23 cellular contexts compared by ENCODE assay signal in genomic region chr16:56349711-56350161, GRCh38.
"Had no signal": no experiment of that assay in that cellular context is flagged by ENCODE, and none has a peak within 500 bp of the region (broad histone marks: within the 10 kb centered on the region; RNA-seq: fewer than 3 reads in every experiment).

No MANE protein-coding gene starts in this region.

- H3K36me3 ChIP-seq: adrenal gland, esophagus squamous epithelium, heart left ventricle, left lung had no signal

- H3K4me3 ChIP-seq: adrenal gland, coronary artery, esophagus squamous epithelium, gastroesophageal sphincter, heart left ventricle, left lung, tibial artery had no signal

- DNase-seq: activated B cell treated with CpG ODN at 0.5 μM for 24 hours; activated CD4-positive, alpha-beta T cell treated with anti-CD3 and anti-CD28 coated beads for 36 hours; activated CD4-positive, alpha-beta T cell treated with anti-CD3 and anti-CD28 coated beads, Interleukin-2, amount 50 U/mL, for 4 hours; activated CD8-positive, alpha-beta memory T cell treated with anti-CD3 and anti-CD28 coated beads for 24 hours; activated CD8-positive, alpha-beta memory T cell treated with anti-CD3 and anti-CD28 coated beads, Interleukin-2, amount 50 U/mL, for 4 hours; activated naive CD4-positive, alpha-beta T cell; activated T-cell treated with anti-CD3 and anti-CD28 coated beads, Interleukin-2, amount 50 U/mL, for 4 hours; adrenal gland; endodermal cell; esophagus squamous epithelium; nucleus accumbens; stimulated activated CD4-positive, alpha-beta T cell treated with anti-CD3 and anti-CD28 coated beads, Interleukin-12 subunit alpha, Interleukin-12 subunit beta, amount 100 ng/mL, for 4 hours; stimulated activated CD4-positive, alpha-beta T cell treated with anti-CD3 and anti-CD28 coated beads, Interleukin-4, amount 100 ng/mL, for 4 hours; SW 1271; T-helper 17 cell had no signal

- H3K4me1 ChIP-seq: adrenal gland, gastroesophageal sphincter, heart left ventricle, left lung, tibial artery had no signal

- H3K27me3 ChIP-seq: adrenal gland, esophagus squamous epithelium, gastroesophageal sphincter, heart left ventricle, tibial artery had no signal

- H3K27ac ChIP-seq: coronary artery, esophagus squamous epithelium, gastroesophageal sphincter, heart left ventricle, left lung, tibial artery had no signal

- FAIRE-seq: astrocyte, keratinocyte, urothelium cell line had no signal

- ATAC-seq: activated CD4-positive, alpha-beta T cell treated with anti-CD3 and anti-CD28 coated beads for 36 hours; activated T-cell treated with anti-CD3 and anti-CD28 coated beads, Interleukin-2, amount 50 U/mL, for 4 hours; gastroesophageal sphincter; heart left ventricle; left lung; T-helper 17 cell had no signal

- H3K9me3 ChIP-seq: adrenal gland, esophagus squamous epithelium, gastroesophageal sphincter, heart left ventricle, left lung, tibial artery had no signal
